Comparison of ENCODE assay signal across 1 cellular context in genomic region chr7:151125459-151125834, GRCh38.
A peak's percentile ranks its signal among the peaks of the same experiment; 100 is the strongest.
TF ChIP-seq lines count a peak whose summit lies in the region.

No MANE protein-coding gene starts in this region.

TF ChIP-seq in H1, 55 proteins besides CTCF, POLR2A, EP300 and RAD21:
- TF ChIP-seq ASH2L (IDR thresholded peaks at IDR 0.05; ENCODE audit: low read length) (peak; percentile 91), TBP (IDR thresholded peaks at IDR 0.05; ENCODE audit: low read depth, low read length) (0 out of 2 replicates have a peak, but pooled peaks have one; percentile 34), HDAC2 (IDR thresholded peaks at IDR 0.05; ENCODE audit: borderline replicate concordance in 1 of 2, low read depth in 2 of 2, low read length in 2 of 2) (peak; percentile 8 to 68; a peak in 1 of 4 replicates), YY1 (IDR thresholded peaks at IDR 0.05; ENCODE audit: low read depth, low read length) (0 out of 2 replicates have a peak, but pooled peaks have one; percentile 51), TAF7 (optimal IDR thresholded peaks at IDR 0.05; ENCODE audit: borderline replicate concordance, low read depth, low read length) (peak; percentile 51), SUZ12 (IDR thresholded peaks at IDR 0.05; ENCODE audit: low read length) (no peak), SAP30 (IDR thresholded peaks at IDR 0.05; ENCODE audit: insufficient read depth, insufficient replicate concordance, low read length) (no peak)
TF ChIP-seq in H1: peak in this region for 5.
